In genomic region chr7:75878312-75878768, GRCh38 we compare ENCODE assay signal across 8 cellular contexts. TPM values are rescaled to one million over a fixed set of nuclear protein-coding genes. Genes with fewer than 3 reads are reported as not detected.
DNase-seq lines count a peak whose midpoint lies in the region; ATAC-seq, FAIRE-seq and TF ChIP-seq lines count a peak whose summit lies in the region.

No MANE protein-coding gene starts in this region.

- no peak for FAIRE-seq in A549 (lab: Jason Lieb, UNC)

- POLR2A ChIA-PET in A549 (lab: Yijun Ruan, JAX) = interaction anchor here (1.0 to 1.7 kb wide), 3 partner anchors 20 to 37 kb away, joined by 3 to 9 read pairs (median 4); no protein-coding TSS in a partner anchor

- no peaks in the 10 kb centered on the region for H3K9me3 ChIP-seq in A549

- peaks cover 5% of the 10 kb centered on the region for H3K27me3 Mint-ChIP-seq in brain
- no peaks in the 10 kb centered on the region for H3K27me3 Mint-ChIP-seq in mesothelial cell of epicardium (ENCODE audit: low read depth)

- TF ChIP-seq CTCF in A549 (IDR thresholded peaks at IDR 0.05) (no peak), brain (conservative IDR thresholded peaks at IDR 0.05) (no peak), mesothelial cell of epicardium (IDR thresholded peaks at IDR 0.05; ENCODE audit: unreplicated experiment) (no peak)

- no peak for TF ChIP-seq POLR2A in A549 (IDR thresholded peaks at IDR 0.05; ENCODE audit: low read length)

- CTCF ChIA-PET in A549 (lab: Yijun Ruan, JAX) = interaction anchor here (0.9 to 3.4 kb wide), 6 partner anchors 12 to 142 kb away, joined by 3 to 20 read pairs (median 4); no protein-coding TSS in a partner anchor

- peak in 1 of 2 experiments; percentile 69; a peak in 4 of 6 replicates for ATAC-seq in A549
- peak; percentile 42 for ATAC-seq in GM19351 (IDR thresholded peaks at IDR 0.05; ENCODE audit: unreplicated experiment)
- peak; percentile 17 for ATAC-seq in HG03520 (IDR thresholded peaks at IDR 0.05; ENCODE audit: unreplicated experiment)

- H3K9me3 Mint-ChIP-seq in brain (no peaks in the 10 kb centered on the region), mesothelial cell of epicardium (no peaks in the 10 kb centered on the region)

- no peak for DNase-seq in A549 (ENCODE audit: low read depth in 1 of 2, low spot score in 1 of 2)
- no peak for DNase-seq in mesothelial cell of epicardium (ENCODE audit: low spot score in 2 of 2, unreplicated experiment in 2 of 2)
- no peak for DNase-seq in NCI-H187 treated with DMSO at 0.1 percent for 48 hours (lab: John Stamatoyannopoulos, UW)
- no peak for DNase-seq in iPS-NIHi11 (ENCODE audit: low spot score)
- DNase-seq in kidney tubule cell (ENCODE audit: low spot score) = no peak

- H3K4me3 Mint-ChIP-seq in brain (peak overlapping the region; percentile 93 to 99 (median 97)), mesothelial cell of epicardium (peak overlapping the region; percentile 83)

- H3K4me3 ChIP-seq in A549 = peak overlapping the region; percentile 28

- H3K4me1 ChIP-seq in A549 = peaks cover 14% of the 10 kb centered on the region

- H3K4me1 Mint-ChIP-seq in brain (peaks cover 41% of the 10 kb centered on the region), mesothelial cell of epicardium (peaks cover 21% of the 10 kb centered on the region)

- no peak for TF ChIP-seq RAD21 in A549 (conservative IDR thresholded peaks at IDR 0.05 in 1 of 2, IDR thresholded peaks at IDR 0.05 in 1 of 2)

- H3K27ac Mint-ChIP-seq in brain (peak overlapping the region; percentile 95 to 99 (median 97)), mesothelial cell of epicardium (peak overlapping the region; percentile 88)

- H3K36me3 Mint-ChIP-seq in brain (peaks cover 32% of the 10 kb centered on the region), mesothelial cell of epicardium (peaks cover 14% of the 10 kb centered on the region)

- TF ChIP-seq EP300 in A549 (IDR thresholded peaks at IDR 0.05) = no peak

- H3K4me2 ChIP-seq in A549 = peak overlapping the region; percentile 69

- 24% methylated on average over 10 of the region's 10 CpGs for WGBS in A549 (ENCODE audit: missing lambda C conversion rate)

- peak overlapping the region; percentile 76 to 93 for H3K27ac ChIP-seq in A549

TF ChIP-seq in A549, 52 proteins besides CTCF, POLR2A, EP300 and RAD21:
- TF ChIP-seq PBX3 (IDR thresholded peaks at IDR 0.05) (no peak), NR3C1 (IDR thresholded peaks at IDR 0.05) (no peak), HOXB5 (CRISPR knock-in tag; IDR thresholded peaks at IDR 0.05) (no peak), HOXA7 (CRISPR knock-in tag; IDR thresholded peaks at IDR 0.05) (no peak), ZC3H11A (IDR thresholded peaks at IDR 0.05) (no peak), EHMT2 (IDR thresholded peaks at IDR 0.05; ENCODE audit: low read depth) (no peak), E2F6 (IDR thresholded peaks at IDR 0.05; ENCODE audit: borderline replicate concordance, low read depth) (no peak), JUNB (IDR thresholded peaks at IDR 0.05) (no peak), ZNF302 (CRISPR knock-in tag; IDR thresholded peaks at IDR 0.05) (no peak), BCL3 (IDR thresholded peaks at IDR 0.05) (no peak)

RNA-seq across cellular contexts. Expression of gene RHBDD2, which starts 0.5 kb away (rescaled TPM):
- 61.3 and 65.2 TPM in 2 replicates for polyA plus RNA-seq in A549 (2011; rRNA removed)
- polyA plus RNA-seq in A549 (2012; cell fraction: cytosol; rRNA removed) = 68.6 and 92.9 TPM in 2 replicates
- 111 and 114 TPM in 2 replicates for polyA plus RNA-seq in A549 (2012; cell fraction: nucleus; rRNA removed)
- polyA plus RNA-seq in A549 (2017; fragmentation: RNase III; extraction: RNeasy Plus Mini Kit Qiagen cat#74134 plus additional on column Dnase treatment) = 50.3 to 62.0 TPM (median 59.8 TPM) in 3 replicates
- 70.3 and 85.9 TPM in 2 replicates for polyA minus RNA-seq in A549 (2011; rRNA and poly(A)+ RNA removed)
- polyA plus RNA-seq in brain (ENCODE audit: insufficient read depth, low read depth, low replicate concordance) = 367 TPM
- total RNA-seq in mesothelial cell of epicardium = 52.5 to 54.7 TPM (median 53.7 TPM) in 3 replicates

RNA-seq across cellular contexts. Expression of gene POR, which starts 36.6 kb away (rescaled TPM):
- polyA plus RNA-seq in A549 (2011; rRNA removed) (69.6 and 71.1 TPM in 2 replicates), A549 (2017; fragmentation: RNase III; extraction: RNeasy Plus Mini Kit Qiagen cat#74134 plus additional on column Dnase treatment) (81.3 to 109 TPM (median 103 TPM) in 3 replicates), brain (ENCODE audit: insufficient read depth, low read depth, low replicate concordance) (109 TPM)
- polyA plus RNA-seq in A549 (2012; cell fraction: cytosol; rRNA removed) = 93.7 and 128 TPM in 2 replicates
- 328 and 664 TPM in 2 replicates for polyA plus RNA-seq in A549 (2012; cell fraction: nucleus; rRNA removed)
- 88.6 and 115 TPM in 2 replicates for polyA minus RNA-seq in A549 (2011; rRNA and poly(A)+ RNA removed)
- 78.5 to 88.6 TPM (median 81.3 TPM) in 3 replicates for total RNA-seq in mesothelial cell of epicardium
